ENCODE assay signal across 32 cellular contexts in genomic region chr9:69604568-69605219, GRCh38.
"Had no signal": no experiment of that assay in that cellular context is flagged by ENCODE, and none has a peak within 500 bp of the region (broad histone marks: within the 10 kb centered on the region; RNA-seq: fewer than 3 reads in every experiment).

No MANE protein-coding gene starts in this region.

- H3K79me2 ChIP-seq: parathyroid adenoma had no signal

- DNase-seq: activated CD4-positive, alpha-beta memory T cell treated with anti-CD3 and anti-CD28 coated beads for 36 hours; activated CD4-positive, alpha-beta T cell treated with anti-CD3 and anti-CD28 coated beads, Interleukin-2, amount 10 ng/mL, durations not matched to agents 24 days and 14 days; activated CD4-positive, CD25-positive, alpha-beta regulatory T cell treated with anti-CD3 and anti-CD28 coated beads, Interleukin-2, amount 50 U/mL, for 72 hours; activated CD8-positive, alpha-beta memory T cell treated with anti-CD3 and anti-CD28 coated beads, Interleukin-2, amount 50 U/mL, for 4 hours; activated effector memory CD4-positive, alpha-beta T cell treated with anti-CD3 and anti-CD28 coated beads, Interleukin-2, amount 50 U/mL, for 16 hours; activated naive CD4-positive, alpha-beta T cell treated with anti-CD3 and anti-CD28 coated beads for 36 hours; activated naive CD8-positive, alpha-beta T cell treated with anti-CD3 and anti-CD28 coated beads for 36 hours; activated T-cell treated with anti-CD3 and anti-CD28 coated beads, Interleukin-2, amount 50 U/mL, for 1 hour; adrenal gland; aorta; body of pancreas; effector CD8-positive, alpha-beta T cell; erythroblast; heart left ventricle; hypothalamus; immature natural killer cell; kidney; left colon; midbrain; naive thymus-derived CD4-positive, alpha-beta T cell; occipital lobe; spleen; stimulated activated naive CD4-positive, alpha-beta T cell treated with Interleukin-2 at 50 U/mL for 16 hours; T1000; testis; transverse colon; uterus had no signal

- H3K9ac ChIP-seq: parathyroid adenoma had no signal

- H3K27ac Mint-ChIP-seq: activated CD4-positive, alpha-beta memory T cell treated with anti-CD3 and anti-CD28 coated beads for 36 hours; activated CD4-positive, alpha-beta T cell treated with anti-CD3 and anti-CD28 coated beads, Interleukin-2, amount 10 ng/mL, durations not matched to agents 24 days and 14 days; activated naive CD4-positive, alpha-beta T cell treated with anti-CD3 and anti-CD28 coated beads for 36 hours; activated naive CD8-positive, alpha-beta T cell treated with anti-CD3 and anti-CD28 coated beads for 36 hours; activated T-helper 1 cell treated with anti-CD3 and anti-CD28 coated beads, Interleukin-12 subunit alpha, Interleukin-12 subunit beta, Interleukin-2, Interleukin-4 antibody, amounts not matched to agents 30 ng/mL and 10 ng/mL and 1 ng/mL, durations not matched to agents 14 hours and 24 hours and 36 hours; immature natural killer cell; naive thymus-derived CD4-positive, alpha-beta T cell had no signal

- H3K9me3 Mint-ChIP-seq: activated CD4-positive, alpha-beta memory T cell treated with anti-CD3 and anti-CD28 coated beads for 36 hours; activated CD4-positive, alpha-beta T cell treated with anti-CD3 and anti-CD28 coated beads, Interleukin-2, amount 10 ng/mL, durations not matched to agents 24 days and 14 days; activated naive CD4-positive, alpha-beta T cell treated with anti-CD3 and anti-CD28 coated beads for 36 hours; activated T-helper 1 cell treated with anti-CD3 and anti-CD28 coated beads, Interleukin-12 subunit alpha, Interleukin-12 subunit beta, Interleukin-2, Interleukin-4 antibody, amounts not matched to agents 30 ng/mL and 10 ng/mL and 1 ng/mL, durations not matched to agents 14 hours and 24 hours and 36 hours had no signal

- H3K27me3 Mint-ChIP-seq: activated CD4-positive, alpha-beta memory T cell treated with anti-CD3 and anti-CD28 coated beads for 36 hours; activated CD4-positive, alpha-beta T cell treated with anti-CD3 and anti-CD28 coated beads, Interleukin-2, amount 10 ng/mL, durations not matched to agents 24 days and 14 days; activated naive CD8-positive, alpha-beta T cell treated with anti-CD3 and anti-CD28 coated beads for 36 hours had no signal

- H3K9me3 ChIP-seq: adrenal gland, body of pancreas, heart left ventricle, right atrium auricular region, spleen, testis, transverse colon, uterus had no signal

- FAIRE-seq: colon, endometrium, kidney had no signal

- H3K4me3 Mint-ChIP-seq: activated CD4-positive, alpha-beta memory T cell treated with anti-CD3 and anti-CD28 coated beads for 36 hours; activated CD4-positive, alpha-beta T cell treated with anti-CD3 and anti-CD28 coated beads, Interleukin-2, amount 10 ng/mL, durations not matched to agents 24 days and 14 days; activated naive CD4-positive, alpha-beta T cell treated with anti-CD3 and anti-CD28 coated beads for 36 hours; activated naive CD8-positive, alpha-beta T cell treated with anti-CD3 and anti-CD28 coated beads for 36 hours; activated T-helper 1 cell treated with anti-CD3 and anti-CD28 coated beads, Interleukin-12 subunit alpha, Interleukin-12 subunit beta, Interleukin-2, Interleukin-4 antibody, amounts not matched to agents 30 ng/mL and 10 ng/mL and 1 ng/mL, durations not matched to agents 14 hours and 24 hours and 36 hours; immature natural killer cell; naive thymus-derived CD4-positive, alpha-beta T cell had no signal

- H3K4me1 Mint-ChIP-seq: activated CD4-positive, alpha-beta T cell treated with anti-CD3 and anti-CD28 coated beads, Interleukin-2, amount 10 ng/mL, durations not matched to agents 24 days and 14 days; activated naive CD8-positive, alpha-beta T cell treated with anti-CD3 and anti-CD28 coated beads for 36 hours; immature natural killer cell; naive thymus-derived CD4-positive, alpha-beta T cell had no signal

- H2AFZ ChIP-seq: parathyroid adenoma had no signal

- H3K27me3 ChIP-seq: adrenal gland, body of pancreas, heart left ventricle, right atrium auricular region, spleen, testis, transverse colon, uterus had no signal

- H3K4me3 ChIP-seq: adrenal gland, body of pancreas, heart left ventricle, right atrium auricular region, spleen, testis, transverse colon, uterus had no signal

- H3K36me3 Mint-ChIP-seq: activated CD4-positive, alpha-beta memory T cell treated with anti-CD3 and anti-CD28 coated beads for 36 hours; activated naive CD8-positive, alpha-beta T cell treated with anti-CD3 and anti-CD28 coated beads for 36 hours; immature natural killer cell had no signal

- H3K27ac ChIP-seq: adrenal gland, body of pancreas, heart left ventricle, parathyroid adenoma, right atrium auricular region, spleen, testis, transverse colon, uterus had no signal

- H3K4me1 ChIP-seq: parathyroid adenoma, spleen, testis, transverse colon, uterus had no signal

- H3K36me3 ChIP-seq: adrenal gland, heart left ventricle, right atrium auricular region, spleen, transverse colon, uterus had no signal

- ATAC-seq: body of pancreas; left colon; naive thymus-derived CD4-positive, alpha-beta T cell had no signal
